ENCODE assay signal across 30 cellular contexts in genomic region chr1:17466359-17466758, GRCh38.
"Had no signal": no experiment of that assay in that cellular context is flagged by ENCODE, and none has a peak within 500 bp of the region (broad histone marks: within the 10 kb centered on the region; RNA-seq: fewer than 3 reads in every experiment).

No MANE protein-coding gene starts in this region.

- H3K4me3 ChIP-seq: ascending aorta, breast epithelium, cardiac muscle cell, colonic mucosa had no signal

- FAIRE-seq: frontal cortex had no signal

- H3K36me3 ChIP-seq: ascending aorta, breast epithelium, cardiac muscle cell, colonic mucosa, WERI-Rb-1 had no signal

- H3K27me3 ChIP-seq: ascending aorta, breast epithelium, cardiac muscle cell, colonic mucosa had no signal

- H3K9me3 ChIP-seq: ascending aorta, breast epithelium, colonic mucosa had no signal

- H3K4me1 ChIP-seq: ascending aorta, breast epithelium, colonic mucosa had no signal

- H3K27ac ChIP-seq: ascending aorta, breast epithelium, cardiac muscle cell, colonic mucosa, WERI-Rb-1 had no signal

- DNase-seq: activated CD4-positive, alpha-beta memory T cell treated with anti-CD3 and anti-CD28 coated beads, Interleukin-2, amount 10 ng/mL, durations not matched to agents 7 days and 5 days; activated CD4-positive, alpha-beta T cell treated with anti-CD3 and anti-CD28 coated beads for 36 hours; activated CD4-positive, alpha-beta T cell treated with anti-CD3 and anti-CD28 coated beads, Interleukin-2, amount 10 ng/mL, durations not matched to agents 7 days and 5 days; activated CD4-positive, alpha-beta T cell treated with anti-CD3 and anti-CD28 coated beads, Interleukin-2, amount 50 U/mL, for 4 hours; activated CD4-positive, CD25-positive, alpha-beta regulatory T cell; activated CD4-positive, CD25-positive, alpha-beta regulatory T cell treated with anti-CD3 and anti-CD28 coated beads, Interleukin-2, amount 50 U/mL, for 72 hours; activated CD8-positive, alpha-beta memory T cell treated with anti-CD3 and anti-CD28 coated beads, Interleukin-2, amount 50 U/mL, for 48 hours; activated gamma-delta T cell; activated naive CD4-positive, alpha-beta T cell; activated naive CD4-positive, alpha-beta T cell treated with anti-CD3 and anti-CD28 coated beads, Interleukin-2, amount 10 ng/mL, durations not matched to agents 7 days and 5 days; activated naive CD8-positive, alpha-beta T cell treated with anti-CD3 and anti-CD28 coated beads, Interleukin-2, amount 10 ng/mL, durations not matched to agents 7 days and 5 days; activated T-cell treated with anti-CD3 and anti-CD28 coated beads for 4 hours; activated T-cell treated with anti-CD3 and anti-CD28 coated beads, Interleukin-2, amount 50 U/mL, for 24 hours; activated T-cell treated with anti-CD3 and anti-CD28 coated beads, Interleukin-2, amount 50 U/mL, for 72 hours; central memory CD4-positive, alpha-beta T cell; cerebellar nuclear complex; colonic mucosa; effector CD8-positive, alpha-beta T cell; foreskin fibroblast; head of caudate nucleus; T-helper 1 cell; T-helper 17 cell; T1000; WERI-Rb-1 had no signal

- ATAC-seq: activated CD4-positive, alpha-beta T cell treated with anti-CD3 and anti-CD28 coated beads for 36 hours; activated naive CD4-positive, alpha-beta T cell treated with anti-CD3 and anti-CD28 coated beads, Interleukin-2, amount 50 U/mL, for 72 hours; activated T-cell treated with anti-CD3 and anti-CD28 coated beads, Interleukin-2, amount 50 U/mL, for 72 hours; esophagus mucosa; T-helper 17 cell had no signal
